In genomic region chr10:103168436-103168835, GRCh38 we compare ENCODE assay signal across 17 cellular contexts. TPM values are rescaled to one million over a fixed set of nuclear protein-coding genes. Genes with fewer than 3 reads are reported as not detected.
DNase-seq lines count a peak whose midpoint lies in the region; ATAC-seq and FAIRE-seq lines count a peak whose summit lies in the region.
"Had no signal": no experiment of that assay in that cellular context is flagged by ENCODE, and none has a peak within 500 bp of the region (broad histone marks: within the 10 kb centered on the region; RNA-seq: fewer than 3 reads in every experiment).

No MANE protein-coding gene starts in this region.

- DNase-seq in Caki2 (ENCODE audit: low read depth) (peak; percentile 38), M059J (ENCODE audit: low read depth) (peak; percentile 23), kidney tubule cell (ENCODE audit: low spot score) (peak; percentile 65), NCI-H2029 treated with DMSO at 0.1 percent for 48 hours (lab: John Stamatoyannopoulos, UW) (no peak), 8988T (no peak)
- DNase-seq: activated CD8-positive, alpha-beta T cell treated with anti-CD3 and anti-CD28 coated beads for 36 hours; activated T-cell treated with anti-CD3 and anti-CD28 coated beads, Interleukin-2, amount 50 U/mL, for 72 hours; adrenal gland; AML-193; Caco-2; naive thymus-derived CD8-positive, alpha-beta T cell; NCI-H774; WERI-Rb-1 had no signal

- FAIRE-seq in colon (lab: Jason Lieb, UNC) = peak; percentile 38
- FAIRE-seq: GM19239 had no signal

- ATAC-seq in GM21786 (IDR thresholded peaks at IDR 0.05; ENCODE audit: unreplicated experiment) (no peak), GM21723 (IDR thresholded peaks at IDR 0.05; ENCODE audit: unreplicated experiment) (no peak)
- ATAC-seq: activated CD8-positive, alpha-beta T cell treated with anti-CD3 and anti-CD28 coated beads for 36 hours; activated T-cell treated with anti-CD3 and anti-CD28 coated beads, Interleukin-2, amount 50 U/mL, for 72 hours; naive thymus-derived CD8-positive, alpha-beta T cell had no signal

- in situ Hi-C loops in Caki2 (cut with HindIII; ENCODE audit: low pct_unique_long_range_greater_than_20kb, low sequenced_read_pairs) = no loop called here

RNA-seq across cellular contexts. Expression of gene NT5C2, which starts 24.6 kb away (rescaled TPM):
- 24.6 and 30.0 TPM in 2 replicates for total RNA-seq in Caki2 (2014; rRNA removed; shearing (Covaris generic); ENCODE audit: low replicate concordance)
- total RNA-seq in M059J (2014; rRNA removed; shearing (Covaris generic)) = 43.8 and 71.4 TPM in 2 replicates

Comparison
In these comparisons a context has a peak if more than half of its experiments do, and no peak if none do; other contexts are left out.
1. DNase-seq: peak in Caki2 (single experiment), M059J (single experiment) and kidney tubule cell (single experiment); none in NCI-H2029 treated with DMSO at 0.1 percent for 48 hours (single experiment) and 8988T (single experiment).